8 cellular contexts compared by ENCODE assay signal in genomic region chr13:32585625-32586021, GRCh38. TPM values are rescaled to one million over a fixed set of nuclear protein-coding genes. Genes with fewer than 3 reads are reported as not detected.
DNase-seq lines count a peak whose midpoint lies in the region; ATAC-seq, FAIRE-seq and TF ChIP-seq lines count a peak whose summit lies in the region.

No MANE protein-coding gene starts in this region.

- BruUV-seq in endothelial cell of umbilical vein (replicated peaks; lab: Mats Ljungman, UMichigan): TSS peak; percentile 78

- TF ChIP-seq CTCF in endothelial cell of umbilical vein (IDR thresholded peaks at IDR 0.05; ENCODE audit: extremely low read depth in 1 of 2, insufficient read depth in 1 of 2, low read depth in 1 of 2, low read length in 2 of 2) (no peak), neural crest cell (conservative IDR thresholded peaks at IDR 0.05) (no peak)

- CTCF ChIA-PET in endothelial cell of umbilical vein (lab: Charles Lee): interaction anchor here (0.6 to 3.3 kb wide), 28 partner anchors 15 to 1492 kb away, joined by 3 to 30 read pairs (median 5); partner anchors contain the start of genes BRCA2, N4BP2L2 and ZAR1L

- H3K9ac ChIP-seq in GM23248 (peak overlapping the region; percentile 75), endothelial cell of umbilical vein (replicated peaks; ENCODE audit: extremely low read depth, insufficient read depth, low read length) (peak overlapping the region; percentile 78)

- peak overlapping the region; percentile 38 for H3K27ac ChIP-seq in GM23248
- peak overlapping the region; percentile 59 for H3K27ac ChIP-seq in endothelial cell of umbilical vein (ENCODE audit: insufficient read depth, low read depth, low read length)

- POLR2A ChIA-PET in endothelial cell of umbilical vein (lab: Charles Lee): interaction anchor here (1.0 kb wide), 1 partner anchor 957 kb away, joined by 3 read pairs; no protein-coding TSS in a partner anchor

- H3K4me1 ChIP-seq in GM23248 (ENCODE audit: insufficient read depth): peaks cover 22% of the 10 kb centered on the region
- peaks cover 20% of the 10 kb centered on the region for H3K4me1 ChIP-seq in endothelial cell of umbilical vein (ENCODE audit: control insufficient read depth, extremely low read depth, insufficient read depth, low read length)

- peak overlapping the region; percentile 89 for H3K4me3 Mint-ChIP-seq in neural crest cell

- H4K20me1 ChIP-seq in GM23248 (ENCODE audit: insufficient read depth) (no peaks in the 10 kb centered on the region), endothelial cell of umbilical vein (replicated peaks; ENCODE audit: control insufficient read depth, extremely low read depth, insufficient read depth, low read length) (peaks cover 3% of the 10 kb centered on the region)

- H2AFZ ChIP-seq in GM23248 (peak overlapping the region; percentile 98), endothelial cell of umbilical vein (ENCODE audit: low read depth, low read length) (peak overlapping the region; percentile 100)

- H3K9me1 ChIP-seq in endothelial cell of umbilical vein (replicated peaks; ENCODE audit: control insufficient read depth, extremely low read depth, insufficient read depth, low read length): no peaks in the 10 kb centered on the region

- intact Hi-C loops in endothelial cell of umbilical vein (cut with micrococcal nuclease): loop anchor here (1.0 to 10.0 kb wide), 14 partner anchors 47 to 1139 kb away; partner anchors contain the start of genes BRCA2, KL, N4BP2L2 and STARD13

- H3K27me3 ChIP-seq in GM23248 (replicated peaks; ENCODE audit: insufficient read depth): no peaks in the 10 kb centered on the region
- peaks cover 0 to 1% of the 10 kb centered on the region in 2 experiments for H3K27me3 ChIP-seq in endothelial cell of umbilical vein (ENCODE audit: control insufficient read depth in 2 of 2, insufficient read depth in 2 of 2, low read length in 2 of 2)

- in situ Hi-C loops in GM23248 (cut with MboI): loop anchor here (25.0 kb wide), 2 partner anchors 952 to 1127 kb away; no protein-coding TSS in a partner anchor

- TF ChIP-seq POLR2A in endothelial cell of umbilical vein (IDR thresholded peaks at IDR 0.05; ENCODE audit: low read depth, low read length): no peak

- H3K4me2 ChIP-seq in GM23248 (ENCODE audit: unreplicated experiment): peak overlapping the region; percentile 90
- H3K4me2 ChIP-seq in endothelial cell of umbilical vein (ENCODE audit: insufficient read depth, low read length): peak overlapping the region; percentile 99

- peaks cover 2% of the 10 kb centered on the region for H3K27me3 Mint-ChIP-seq in neural crest cell (ENCODE audit: low read depth)

- ATAC-seq in GM18520 (IDR thresholded peaks at IDR 0.05; ENCODE audit: unreplicated experiment): no peak
- ATAC-seq in GM18868 (IDR thresholded peaks at IDR 0.05; ENCODE audit: unreplicated experiment): no peak
- no peak for ATAC-seq in HG02798 (IDR thresholded peaks at IDR 0.05; ENCODE audit: poor library complexity, unreplicated experiment)
- ATAC-seq in GM21390 (IDR thresholded peaks at IDR 0.05; ENCODE audit: unreplicated experiment): no peak

- peaks cover 3% of the 10 kb centered on the region for H3K36me3 Mint-ChIP-seq in neural crest cell (ENCODE audit: low read depth)

- H3K79me2 ChIP-seq in GM23248 (ENCODE audit: insufficient read depth): peaks cover 32% of the 10 kb centered on the region
- H3K79me2 ChIP-seq in endothelial cell of umbilical vein (ENCODE audit: control insufficient read depth, insufficient read depth, low read length): peaks cover 36% of the 10 kb centered on the region

- H3K9me2 ChIP-seq in GM23248 (ENCODE audit: insufficient read depth): no peaks in the 10 kb centered on the region

- DNase-seq in GM23248 (no peak), SK-N-DZ (ENCODE audit: low spot score) (peak; percentile 29), endothelial cell of umbilical vein (ENCODE audit: low read depth, low spot score) (no peak), neural crest cell (ENCODE audit: low read depth, low spot score) (peak; percentile 2)

- H3K9me3 ChIP-seq in GM23248 (ENCODE audit: low read depth) (no peaks in the 10 kb centered on the region), endothelial cell of umbilical vein (replicated peaks; ENCODE audit: control insufficient read depth, insufficient read depth, low read length) (no peaks in the 10 kb centered on the region)

- 27 to 29% methylated on average over 8 of the region's 8 CpGs for WGBS in GM23248 (ENCODE audit: low coverage in 1 of 2, low lambda C conversion rate in 2 of 2, missing lambda C conversion rate in 2 of 2), 2 experiments

- dilution Hi-C loops in endothelial cell of umbilical vein (cut with MboI; ENCODE audit: extremely low pct_ligation_motif_present, low sequenced_read_pairs): no loop called here

- H3K27ac Mint-ChIP-seq in neural crest cell (ENCODE audit: unreplicated experiment): no peak overlapping the region

- H3F3A ChIP-seq in GM23248 (ENCODE audit: insufficient read depth): peaks cover 17% of the 10 kb centered on the region

- peaks cover 39% of the 10 kb centered on the region for H3K4me1 Mint-ChIP-seq in neural crest cell

- FAIRE-seq in endothelial cell of umbilical vein (lab: Jason Lieb, UNC): no peak

- peak overlapping the region; percentile 86 for H3K4me3 ChIP-seq in GM23248
- peak overlapping the region; percentile 35 to 90 (median 79) for H3K4me3 ChIP-seq in endothelial cell of umbilical vein (replicated peaks in 1 of 3; ENCODE audit: insufficient read depth in 1 of 3, low read depth in 1 of 3, low read length in 3 of 3)

- no peaks in the 10 kb centered on the region for H3K9me3 Mint-ChIP-seq in neural crest cell

- H3K36me3 ChIP-seq in GM23248 (ENCODE audit: low read depth) (no peaks in the 10 kb centered on the region), endothelial cell of umbilical vein (ENCODE audit: control insufficient read depth in 2 of 2, extremely low read depth in 1 of 2, insufficient read depth in 2 of 2, low read length in 2 of 2) (no peaks in the 10 kb centered on the region)

TF ChIP-seq in endothelial cell of umbilical vein, 7 proteins besides CTCF, POLR2A, EP300 and RAD21:
- TF ChIP-seq GATA2 (IDR thresholded peaks at IDR 0.05; ENCODE audit: insufficient read depth, insufficient read length, low read depth, low read length) (no peak), POLR2AphosphoS5 (IDR thresholded peaks at IDR 0.05; ENCODE audit: insufficient read depth, low read depth, low read length) (no peak), MYC (IDR thresholded peaks at IDR 0.05; ENCODE audit: low read depth, low read length) (no peak), JUN (IDR thresholded peaks at IDR 0.05; ENCODE audit: borderline replicate concordance, insufficient read depth, insufficient read length, low read depth) (no peak), FOS (IDR thresholded peaks at IDR 0.05; ENCODE audit: borderline replicate concordance, insufficient read depth, low read length) (no peak), MAX (IDR thresholded peaks at IDR 0.05; ENCODE audit: insufficient read depth, insufficient read length) (no peak), EZH2 (IDR thresholded peaks at IDR 0.05; ENCODE audit: borderline replicate concordance, low read depth, low read length, severe bottlenecking) (no peak)

RNA-seq across cellular contexts. Expression of gene PDS5B, which starts 0.6 kb away (rescaled TPM):
- 13.4 and 14.5 TPM in 2 replicates for total RNA-seq in GM23248 (2014; rRNA removed; shearing (Covaris generic))
- polyA plus RNA-seq in GM23248 (2016; fragmentation: Nextera tagmentation; extraction: Ambion mirVana): 13.6 and 14.2 TPM in 2 replicates
- polyA plus RNA-seq in SK-N-DZ (2014; cell fraction: cytosol; rRNA removed): 7.6 and 14.1 TPM in 2 replicates
- 9.7 and 16.0 TPM in 2 replicates for polyA plus RNA-seq in SK-N-DZ (2014; cell fraction: nucleus; rRNA removed)
- total RNA-seq in endothelial cell of umbilical vein: 40.3 and 41.0 TPM in 2 replicates
- 2.6 and 3.9 TPM in 2 replicates for polyA plus RNA-seq in endothelial cell of umbilical vein
- 6.1 and 7.0 TPM in 2 replicates for polyA plus RNA-seq in endothelial cell of umbilical vein (2011; cell fraction: cytosol; rRNA removed)
- polyA plus RNA-seq in endothelial cell of umbilical vein (2011; cell fraction: nucleus; rRNA removed): 23.2 and 30.7 TPM in 2 replicates
- polyA plus RNA-seq in endothelial cell of umbilical vein (2012): 16.1 and 22.5 TPM in 2 replicates
- 11.9 and 13.1 TPM in 2 replicates for polyA minus RNA-seq in endothelial cell of umbilical vein
- 17.5 TPM for polyA minus RNA-seq in endothelial cell of umbilical vein (2011; cell fraction: cytosol; rRNA and poly(A)+ RNA removed)
- polyA minus RNA-seq in endothelial cell of umbilical vein (2011; cell fraction: nucleus; rRNA and poly(A)+ RNA removed): 72.5 and 106 TPM in 2 replicates
- 82.4 and 86.8 TPM in 2 replicates for total RNA-seq in neural crest cell

RNA-seq across cellular contexts. Expression of gene N4BP2L2, which starts 47.0 kb away (rescaled TPM):
- total RNA-seq in GM23248 (2014; rRNA removed; shearing (Covaris generic)): 70.1 and 70.3 TPM in 2 replicates
- polyA plus RNA-seq in GM23248 (2016; fragmentation: Nextera tagmentation; extraction: Ambion mirVana) (68.3 and 89.4 TPM in 2 replicates), endothelial cell of umbilical vein (14.8 and 21.7 TPM in 2 replicates)
- polyA plus RNA-seq in SK-N-DZ (2014; cell fraction: cytosol; rRNA removed): 77.9 and 85.0 TPM in 2 replicates
- polyA plus RNA-seq in SK-N-DZ (2014; cell fraction: nucleus; rRNA removed): 105 and 106 TPM in 2 replicates
- total RNA-seq in endothelial cell of umbilical vein (95.4 and 101 TPM in 2 replicates), neural crest cell (81.1 and 89.5 TPM in 2 replicates)
- polyA plus RNA-seq in endothelial cell of umbilical vein (2011; cell fraction: cytosol; rRNA removed): 25.6 and 30.1 TPM in 2 replicates
- 102 and 146 TPM in 2 replicates for polyA plus RNA-seq in endothelial cell of umbilical vein (2011; cell fraction: nucleus; rRNA removed)
- polyA plus RNA-seq in endothelial cell of umbilical vein (2012): 57.3 and 66.6 TPM in 2 replicates
- 42.6 and 43.6 TPM in 2 replicates for polyA minus RNA-seq in endothelial cell of umbilical vein
- polyA minus RNA-seq in endothelial cell of umbilical vein (2011; cell fraction: cytosol; rRNA and poly(A)+ RNA removed): 9.8 TPM
- polyA minus RNA-seq in endothelial cell of umbilical vein (2011; cell fraction: nucleus; rRNA and poly(A)+ RNA removed): 89.7 and 110 TPM in 2 replicates

Comparison
In these comparisons a context has a peak if more than half of its experiments do, and no peak if none do; other contexts are left out.
1. DNase-seq: peak in SK-N-DZ (single experiment) and neural crest cell (single experiment); none in GM23248 (single experiment) and endothelial cell of umbilical vein (single experiment).